ENCODE assay signal across 1 cellular context in genomic region chr6:68757821-68758220, GRCh38.
TF ChIP-seq lines count a peak whose summit lies in the region.

No MANE protein-coding gene starts in this region.

TF ChIP-seq in K562, 482 proteins besides CTCF, POLR2A, EP300 and RAD21 (continued from another document):
- TF ChIP-seq ZNF76 (CRISPR knock-in tag; IDR thresholded peaks at IDR 0.05; ENCODE audit: borderline replicate concordance) (no peak), HEY1 (CRISPR knock-in tag; IDR thresholded peaks at IDR 0.05; ENCODE audit: borderline replicate concordance) (no peak), CGGBP1 (CRISPR knock-in tag; IDR thresholded peaks at IDR 0.05) (no peak), U2AF1 (optimal IDR thresholded peaks at IDR 0.05; ENCODE audit: low read depth, low read length) (no peak), NCOA1 (IDR thresholded peaks at IDR 0.05; ENCODE audit: low read depth) (no peak), NCOA6 (IDR thresholded peaks at IDR 0.05) (no peak)
- TF ChIP-seq, protein P1, sequence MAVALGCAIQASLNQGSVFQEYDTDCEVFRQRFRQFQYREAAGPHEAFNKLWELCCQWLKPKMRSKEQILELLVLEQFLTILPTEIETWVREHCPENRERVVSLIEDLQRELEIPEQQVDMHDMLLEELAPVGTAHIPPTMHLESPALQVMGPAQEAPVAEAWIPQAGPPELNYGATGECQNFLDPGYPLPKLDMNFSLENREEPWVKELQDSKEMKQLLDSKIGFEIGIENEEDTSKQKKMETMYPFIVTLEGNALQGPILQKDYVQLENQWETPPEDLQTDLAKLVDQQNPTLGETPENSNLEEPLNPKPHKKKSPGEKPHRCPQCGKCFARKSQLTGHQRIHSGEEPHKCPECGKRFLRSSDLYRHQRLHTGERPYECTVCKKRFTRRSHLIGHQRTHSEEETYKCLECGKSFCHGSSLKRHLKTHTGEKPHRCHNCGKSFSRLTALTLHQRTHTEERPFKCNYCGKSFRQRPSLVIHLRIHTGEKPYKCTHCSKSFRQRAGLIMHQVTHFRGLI (CRISPR knock-in tag; IDR thresholded peaks at IDR 0.05): no peak
